ENCODE assay signal across 22 cellular contexts in the genomic region with DNA sequence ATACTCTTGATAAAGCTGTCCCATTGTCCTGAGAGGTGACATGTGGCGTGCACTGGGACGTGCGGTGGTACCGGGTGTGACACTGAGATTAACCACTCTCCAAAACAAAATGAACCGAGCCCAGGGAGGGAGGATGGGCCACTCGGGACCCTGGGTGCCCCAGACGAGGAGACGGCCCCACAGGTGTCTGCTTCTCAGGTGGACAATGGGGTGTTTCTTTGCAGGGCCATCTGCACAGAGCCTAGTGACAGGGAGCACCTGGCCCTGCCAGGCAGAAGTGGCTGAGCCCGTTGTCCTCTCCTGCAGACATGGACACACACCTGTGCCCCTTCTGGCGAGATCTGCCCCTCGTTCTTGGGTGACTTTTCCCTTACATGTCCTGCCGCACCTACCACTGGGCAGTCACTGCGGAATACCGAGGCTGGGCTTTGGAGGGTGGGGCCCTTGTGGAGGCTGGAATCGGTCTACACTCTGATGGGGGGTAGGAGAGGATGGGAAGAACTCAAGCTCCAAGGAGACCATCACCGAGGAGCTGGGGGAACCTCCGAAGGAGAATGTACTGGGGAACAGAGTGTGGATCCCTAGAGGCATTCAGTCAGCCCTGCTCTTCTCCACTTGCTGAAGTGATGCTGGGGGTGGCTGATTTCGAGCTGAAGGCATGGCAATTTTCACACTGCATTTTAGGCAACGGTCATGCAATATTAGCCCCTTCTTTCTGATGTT.
"Had no signal": no experiment of that assay in that cellular context is flagged by ENCODE, and none has a peak within 500 bp of the region (broad histone marks: within the 10 kb centered on the region; RNA-seq: fewer than 3 reads in every experiment).

No MANE protein-coding gene starts in this region.

- H3K27me3 ChIP-seq: brain microvascular endothelial cell, heart right ventricle, suprapubic skin, tibial artery had no signal

- H3K4me1 ChIP-seq: heart right ventricle, left ventricle myocardium inferior, suprapubic skin had no signal

- FAIRE-seq: astrocyte, small intestine had no signal

- H3K36me3 Mint-ChIP-seq: natural killer cell treated with Interleukin-12 subunit alpha and Interleukin-12 subunit beta and Interleukin-15 and Interleukin-18, amount 100 ng/mL, for 72 hours had no signal

- H3K4me1 Mint-ChIP-seq: activated CD4-positive, alpha-beta memory T cell treated with anti-CD3 and anti-CD28 coated beads, Interleukin-2, amount 10 ng/mL, durations not matched to agents 7 days and 5 days; activated CD4-positive, alpha-beta T cell treated with anti-CD3 and anti-CD28 coated beads, Interleukin-2, amount 10 ng/mL, durations not matched to agents 24 days and 14 days; activated CD8-positive, alpha-beta memory T cell treated with anti-CD3 and anti-CD28 coated beads, Interleukin-2, amount 10 ng/mL, durations not matched to agents 7 days and 5 days; endodermal cell had no signal

- H3K27ac ChIP-seq: brain microvascular endothelial cell, heart right ventricle, left ventricle myocardium inferior, suprapubic skin, WERI-Rb-1 had no signal

- H3K9me3 Mint-ChIP-seq: activated CD4-positive, alpha-beta memory T cell treated with anti-CD3 and anti-CD28 coated beads, Interleukin-2, amount 10 ng/mL, durations not matched to agents 7 days and 5 days; activated CD4-positive, alpha-beta T cell treated with anti-CD3 and anti-CD28 coated beads, Interleukin-2, amount 10 ng/mL, durations not matched to agents 24 days and 14 days; dendritic cell treated with granulocyte-macrophage colony-stimulating factor and Interleukin-4, amounts not matched to agents 40 ng/mL and 50 ng/mL, for 4 days; endodermal cell; natural killer cell treated with Interleukin-12 subunit alpha and Interleukin-12 subunit beta and Interleukin-15 and Interleukin-18, amount 100 ng/mL, for 72 hours; T-helper 1 cell treated with Interleukin-12 subunit alpha and Interleukin-12 subunit beta and Interleukin-4 antibody, amounts not matched to agents 30 μg/mL and 1 μg/mL, for 36 hours had no signal

- H3K27me3 Mint-ChIP-seq: activated CD4-positive, alpha-beta memory T cell treated with anti-CD3 and anti-CD28 coated beads, Interleukin-2, amount 10 ng/mL, durations not matched to agents 7 days and 5 days; activated CD4-positive, alpha-beta T cell treated with anti-CD3 and anti-CD28 coated beads, Interleukin-2, amount 10 ng/mL, durations not matched to agents 24 days and 14 days; activated CD8-positive, alpha-beta memory T cell treated with anti-CD3 and anti-CD28 coated beads, Interleukin-2, amount 10 ng/mL, durations not matched to agents 7 days and 5 days; dendritic cell treated with granulocyte-macrophage colony-stimulating factor and Interleukin-4, amounts not matched to agents 40 ng/mL and 50 ng/mL, for 4 days; natural killer cell treated with Interleukin-12 subunit alpha and Interleukin-12 subunit beta and Interleukin-15 and Interleukin-18, amount 100 ng/mL, for 72 hours had no signal

- H3K27ac Mint-ChIP-seq: activated CD4-positive, alpha-beta memory T cell treated with anti-CD3 and anti-CD28 coated beads, Interleukin-2, amount 10 ng/mL, durations not matched to agents 7 days and 5 days; activated CD4-positive, alpha-beta T cell treated with anti-CD3 and anti-CD28 coated beads, Interleukin-2, amount 10 ng/mL, durations not matched to agents 24 days and 14 days; activated CD8-positive, alpha-beta memory T cell treated with anti-CD3 and anti-CD28 coated beads, Interleukin-2, amount 10 ng/mL, durations not matched to agents 7 days and 5 days; dendritic cell treated with granulocyte-macrophage colony-stimulating factor and Interleukin-4, amounts not matched to agents 40 ng/mL and 50 ng/mL, for 4 days; endodermal cell; progenitor cell of endocrine pancreas; T-helper 1 cell treated with Interleukin-12 subunit alpha and Interleukin-12 subunit beta and Interleukin-4 antibody, amounts not matched to agents 30 μg/mL and 1 μg/mL, for 36 hours had no signal

- H3K4me3 ChIP-seq: heart right ventricle, left ventricle myocardium inferior, lung, mucosa of descending colon, suprapubic skin, tibial artery had no signal

- ATAC-seq: activated CD8-positive, alpha-beta memory T cell treated with anti-CD3 and anti-CD28 coated beads, Interleukin-2, amount 10 ng/mL, durations not matched to agents 7 days and 5 days had no signal

- H3K4me3 Mint-ChIP-seq: activated CD4-positive, alpha-beta memory T cell treated with anti-CD3 and anti-CD28 coated beads, Interleukin-2, amount 10 ng/mL, durations not matched to agents 7 days and 5 days; activated CD4-positive, alpha-beta T cell treated with anti-CD3 and anti-CD28 coated beads, Interleukin-2, amount 10 ng/mL, durations not matched to agents 24 days and 14 days; activated CD8-positive, alpha-beta memory T cell treated with anti-CD3 and anti-CD28 coated beads, Interleukin-2, amount 10 ng/mL, durations not matched to agents 7 days and 5 days; dendritic cell treated with granulocyte-macrophage colony-stimulating factor and Interleukin-4, amounts not matched to agents 40 ng/mL and 50 ng/mL, for 4 days; endodermal cell; natural killer cell treated with Interleukin-12 subunit alpha and Interleukin-12 subunit beta and Interleukin-15 and Interleukin-18, amount 100 ng/mL, for 72 hours; T-helper 1 cell treated with Interleukin-12 subunit alpha and Interleukin-12 subunit beta and Interleukin-4 antibody, amounts not matched to agents 30 μg/mL and 1 μg/mL, for 36 hours had no signal

- H3K9me3 ChIP-seq: heart right ventricle, left ventricle myocardium inferior, suprapubic skin, tibial artery had no signal

- DNase-seq: activated gamma-delta T cell, amniotic stem cell, brain microvascular endothelial cell, caudate nucleus, small intestine, T1000 had no signal

- H3K36me3 ChIP-seq: brain microvascular endothelial cell, left ventricle myocardium inferior, WERI-Rb-1 had no signal
